Comparison of ENCODE assay signal across 1 cellular context in the genomic region with DNA sequence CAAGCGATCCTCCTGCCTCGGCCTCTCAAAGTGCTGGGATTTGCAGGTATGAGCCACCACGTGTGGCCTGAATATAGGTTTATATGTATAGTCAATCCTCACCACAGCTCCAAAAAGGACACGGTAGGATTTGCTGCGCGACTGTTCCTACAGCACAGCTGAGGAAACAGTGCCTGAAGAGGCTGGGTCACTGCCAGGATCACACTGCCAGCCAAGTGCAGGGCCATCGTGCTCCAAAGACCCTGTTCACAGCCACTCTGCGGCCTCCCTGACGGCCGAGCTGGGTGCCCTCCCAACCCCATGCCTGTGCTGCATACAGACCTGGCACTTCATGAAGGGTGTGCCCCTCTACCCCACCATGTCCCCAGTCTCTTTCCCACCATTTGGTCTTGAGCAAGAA.
TF ChIP-seq lines count a peak whose summit lies in the region.

No MANE protein-coding gene starts in this region.

TF ChIP-seq in HepG2, 621 proteins besides CTCF, POLR2A, EP300 and RAD21 (continued from another document):
- no peak for TF ChIP-seq ZNF280B (CRISPR knock-in tag; IDR thresholded peaks at IDR 0.05; ENCODE audit: borderline replicate concordance)
- no peak for TF ChIP-seq ZKSCAN8 (CRISPR knock-in tag; IDR thresholded peaks at IDR 0.05; ENCODE audit: borderline replicate concordance)
- TF ChIP-seq, protein P1, sequence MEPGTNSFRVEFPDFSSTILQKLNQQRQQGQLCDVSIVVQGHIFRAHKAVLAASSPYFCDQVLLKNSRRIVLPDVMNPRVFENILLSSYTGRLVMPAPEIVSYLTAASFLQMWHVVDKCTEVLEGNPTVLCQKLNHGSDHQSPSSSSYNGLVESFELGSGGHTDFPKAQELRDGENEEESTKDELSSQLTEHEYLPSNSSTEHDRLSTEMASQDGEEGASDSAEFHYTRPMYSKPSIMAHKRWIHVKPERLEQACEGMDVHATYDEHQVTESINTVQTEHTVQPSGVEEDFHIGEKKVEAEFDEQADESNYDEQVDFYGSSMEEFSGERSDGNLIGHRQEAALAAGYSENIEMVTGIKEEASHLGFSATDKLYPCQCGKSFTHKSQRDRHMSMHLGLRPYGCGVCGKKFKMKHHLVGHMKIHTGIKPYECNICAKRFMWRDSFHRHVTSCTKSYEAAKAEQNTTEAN (CRISPR knock-in tag; conservative IDR thresholded peaks at IDR 0.05), result no peak
- TF ChIP-seq MTF1 (CRISPR knock-in tag; IDR thresholded peaks at IDR 0.05), result no peak
- TF ChIP-seq REPIN1 (CRISPR knock-in tag; IDR thresholded peaks at IDR 0.05; ENCODE audit: borderline replicate concordance, low read depth), result no peak
